ENCODE assay signal across 25 cellular contexts in genomic region chr13:112887151-112887550, GRCh38.
DNase-seq lines count a peak whose midpoint lies in the region; ATAC-seq and TF ChIP-seq lines count a peak whose summit lies in the region.
"Had no signal": no experiment of that assay in that cellular context is flagged by ENCODE, and none has a peak within 500 bp of the region (broad histone marks: within the 10 kb centered on the region; RNA-seq: fewer than 3 reads in every experiment).

No MANE protein-coding gene starts in this region.

- peaks cover 27% of the 10 kb centered on the region for H3K27me3 Mint-ChIP-seq in WTC11 (ENCODE audit: low read depth)
- H3K27me3 Mint-ChIP-seq: activated CD4-positive, alpha-beta T cell treated with anti-CD3 and anti-CD28 coated beads for 36 hours; natural killer cell treated with Interleukin-12 subunit alpha and Interleukin-12 subunit beta and Interleukin-15 and Interleukin-18, amount 100 ng/mL, for 72 hours had no signal

- no peak overlapping the region for H3K4me3 Mint-ChIP-seq in WTC11
- no peak overlapping the region for H3K4me3 Mint-ChIP-seq in stimulated activated effector memory CD8-positive, alpha-beta T cell treated with anti-CD3 and anti-CD28 coated beads, Interleukin-12 subunit alpha, Interleukin-12 subunit beta, amount 100 ng/mL, for 72 hours
- H3K4me3 Mint-ChIP-seq: activated CD4-positive, alpha-beta T cell treated with anti-CD3 and anti-CD28 coated beads for 36 hours; natural killer cell treated with Interleukin-12 subunit alpha and Interleukin-12 subunit beta and Interleukin-15 and Interleukin-18, amount 100 ng/mL, for 72 hours had no signal

- intact Hi-C loops in Right ventricle myocardium superior (cut with DNase I) (no loop called here), cardiac septum (cut with DNase I) (no loop called here)

- TF ChIP-seq CTCF in WTC11 (IDR thresholded peaks at IDR 0.05): no peak

- POLR2A ChIA-PET in WTC11 (lab: Charles Lee): no interaction called here

- H3K27ac Mint-ChIP-seq in WTC11: no peak overlapping the region
- H3K27ac Mint-ChIP-seq in stimulated activated effector memory CD8-positive, alpha-beta T cell treated with anti-CD3 and anti-CD28 coated beads, Interleukin-12 subunit alpha, Interleukin-12 subunit beta, amount 100 ng/mL, for 72 hours: peak overlapping the region; percentile 74
- H3K27ac Mint-ChIP-seq: activated CD4-positive, alpha-beta T cell treated with anti-CD3 and anti-CD28 coated beads for 36 hours; natural killer cell treated with Interleukin-12 subunit alpha and Interleukin-12 subunit beta and Interleukin-15 and Interleukin-18, amount 100 ng/mL, for 72 hours had no signal

- H3K9me3 Mint-ChIP-seq in WTC11: no peaks in the 10 kb centered on the region
- H3K9me3 Mint-ChIP-seq in stimulated activated effector memory CD8-positive, alpha-beta T cell treated with anti-CD3 and anti-CD28 coated beads, Interleukin-12 subunit alpha, Interleukin-12 subunit beta, amount 100 ng/mL, for 72 hours: no peaks in the 10 kb centered on the region
- H3K9me3 Mint-ChIP-seq: natural killer cell treated with Interleukin-12 subunit alpha and Interleukin-12 subunit beta and Interleukin-15 and Interleukin-18, amount 100 ng/mL, for 72 hours had no signal

- ATAC-seq in Right ventricle myocardium superior (ENCODE audit: poor library complexity) (no peak), WTC11 (no peak), GM21423 (IDR thresholded peaks at IDR 0.05; ENCODE audit: unreplicated experiment) (no peak)
- ATAC-seq in stimulated activated effector memory CD8-positive, alpha-beta T cell treated with anti-CD3 and anti-CD28 coated beads, Interleukin-12 subunit alpha, Interleukin-12 subunit beta, amount 100 ng/mL, for 72 hours: no peak
- ATAC-seq: activated CD4-positive, alpha-beta T cell treated with anti-CD3 and anti-CD28 coated beads for 36 hours; gastroesophageal sphincter; natural killer cell treated with Interleukin-12 subunit alpha and Interleukin-12 subunit beta and Interleukin-15 and Interleukin-18, amount 100 ng/mL, for 72 hours; PC-3; upper lobe of right lung had no signal

- DNase-seq in Right ventricle myocardium superior: peak; percentile 30
- DNase-seq in cardiac septum (ENCODE audit: low spot score): no peak
- peak; percentile 50 for DNase-seq in NCI-H146 (lab: John Stamatoyannopoulos, UW)
- DNase-seq in WTC11 (ENCODE audit: low spot score): peak; percentile 9
- DNase-seq in stimulated activated effector memory CD8-positive, alpha-beta T cell treated with anti-CD3 and anti-CD28 coated beads, Interleukin-12 subunit alpha, Interleukin-12 subunit beta, amount 100 ng/mL, for 72 hours (ENCODE audit: low spot score in 2 of 2): no peak
- DNase-seq in SW 1271 (lab: John Stamatoyannopoulos, UW): no peak
- no peak for DNase-seq in T-helper 9 cell
- DNase-seq: activated CD8-positive, alpha-beta memory T cell treated with anti-CD3 and anti-CD28 coated beads for 24 hours; activated effector memory CD4-positive, alpha-beta T cell treated with Interleukin-2 at 50 U/mL for 16 hours; activated T-cell treated with anti-CD3 and anti-CD28 coated beads for 4 hours; DMS79; effector CD4-positive, alpha-beta T cell; GDM1; GM23248; NCI-H1694; NK-92 treated with Interleukin-12 subunit alpha and Interleukin-12 subunit beta, amount 100 ng/mL, for 24 hours; PC-3; SK-N-SH; stimulated activated naive CD4-positive, alpha-beta T cell treated with Interleukin-2 at 50 U/mL for 16 hours; T-helper 2 cell; upper lobe of right lung had no signal

- peaks cover 30% of the 10 kb centered on the region for H3K4me1 Mint-ChIP-seq in WTC11
- no peaks in the 10 kb centered on the region for H3K4me1 Mint-ChIP-seq in stimulated activated effector memory CD8-positive, alpha-beta T cell treated with anti-CD3 and anti-CD28 coated beads, Interleukin-12 subunit alpha, Interleukin-12 subunit beta, amount 100 ng/mL, for 72 hours
- H3K4me1 Mint-ChIP-seq: activated CD4-positive, alpha-beta T cell treated with anti-CD3 and anti-CD28 coated beads for 36 hours had no signal

- peaks cover 7% of the 10 kb centered on the region; the same call in 1 of the 2 replicates for H3K36me3 Mint-ChIP-seq in WTC11
- H3K36me3 Mint-ChIP-seq in stimulated activated effector memory CD8-positive, alpha-beta T cell treated with anti-CD3 and anti-CD28 coated beads, Interleukin-12 subunit alpha, Interleukin-12 subunit beta, amount 100 ng/mL, for 72 hours: peaks cover 7% of the 10 kb centered on the region
- H3K36me3 Mint-ChIP-seq: natural killer cell treated with Interleukin-12 subunit alpha and Interleukin-12 subunit beta and Interleukin-15 and Interleukin-18, amount 100 ng/mL, for 72 hours had no signal

- CTCF ChIA-PET in WTC11 (lab: Charles Lee): interaction anchor here (1.9 to 2.5 kb wide), 2 partner anchors 13 to 56 kb away, joined by 6 to 16 read pairs; no protein-coding TSS in a partner anchor

TF ChIP-seq in WTC11, 78 proteins besides CTCF, POLR2A, EP300 and RAD21:
- no peak for TF ChIP-seq ZNF512 (CRISPR knock-in tag; IDR thresholded peaks at IDR 0.05; ENCODE audit: borderline replicate concordance)
- TF ChIP-seq JAZF1 (CRISPR knock-in tag; IDR thresholded peaks at IDR 0.05): no peak
- no peak for TF ChIP-seq JUN (CRISPR knock-in tag; IDR thresholded peaks at IDR 0.05)
- TF ChIP-seq ZNF232 (CRISPR knock-in tag; IDR thresholded peaks at IDR 0.05): no peak
- no peak for TF ChIP-seq NR1H2 (CRISPR knock-in tag; IDR thresholded peaks at IDR 0.05)
- no peak for TF ChIP-seq SMAD3 (CRISPR knock-in tag; IDR thresholded peaks at IDR 0.05; ENCODE audit: borderline replicate concordance)
- TF ChIP-seq NFATC4 (CRISPR knock-in tag; IDR thresholded peaks at IDR 0.05): no peak

Comparison
In these comparisons a context has a peak if more than half of its experiments do, and no peak if none do; other contexts are left out.
1. DNase-seq: peak in Right ventricle myocardium superior (single experiment), NCI-H146 (single experiment) and WTC11 (single experiment); none in cardiac septum (single experiment), stimulated activated effector memory CD8-positive, alpha-beta T cell treated with anti-CD3 and anti-CD28 coated beads, Interleukin-12 subunit alpha, Interleukin-12 subunit beta, amount 100 ng/mL, for 72 hours (0 of 2), SW 1271 (0 of 2) and T-helper 9 cell (single experiment).